Comparison of ENCODE assay signal across 15 cellular contexts in the genomic region with DNA sequence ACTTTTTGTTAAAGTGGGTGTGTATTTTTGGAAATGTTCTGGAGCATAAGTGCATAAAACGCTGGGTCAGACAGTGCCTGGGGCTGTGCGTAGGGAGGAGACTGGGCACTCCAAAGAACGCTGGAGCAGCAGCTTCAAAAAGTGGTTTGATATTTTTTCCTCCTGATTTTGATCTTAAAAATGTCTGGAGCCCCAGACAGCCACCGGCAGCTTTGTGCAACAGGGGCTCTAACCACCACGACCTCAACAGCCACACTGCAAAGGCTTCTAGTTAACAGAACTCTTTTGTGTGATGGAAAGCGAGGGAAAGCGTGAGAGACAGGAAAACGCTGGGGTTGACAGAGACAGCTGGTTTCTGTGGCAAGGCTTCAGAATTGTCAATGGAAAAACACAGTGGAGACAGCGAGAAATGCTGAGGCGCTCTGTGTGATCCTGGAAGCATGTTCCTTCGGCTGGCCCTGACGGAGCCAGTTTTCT.
DNase-seq lines count a peak whose midpoint lies in the region; ATAC-seq, FAIRE-seq and TF ChIP-seq lines count a peak whose summit lies in the region.
"Had no signal": no experiment of that assay in that cellular context is flagged by ENCODE, and none has a peak within 500 bp of the region (broad histone marks: within the 10 kb centered on the region; RNA-seq: fewer than 3 reads in every experiment).

No MANE protein-coding gene starts in this region.

- H3K36me3 ChIP-seq in BE2C (no peaks in the 10 kb centered on the region), astrocyte (ENCODE audit: insufficient read depth, low read length) (no peaks in the 10 kb centered on the region), left ventricle myocardium inferior (no peaks in the 10 kb centered on the region), neural progenitor cell (no peaks in the 10 kb centered on the region)

- intact Hi-C loops in left ventricle myocardium inferior (cut with micrococcal nuclease): no loop called here
- intact Hi-C loops in left colon (cut with DNase I, micrococcal nuclease): no loop called here

- H3K9ac ChIP-seq in astrocyte (ENCODE audit: low read length) (no peak overlapping the region), neural progenitor cell (no peak overlapping the region)

- H3K4me1 ChIP-seq in BE2C: peaks cover 40% of the 10 kb centered on the region
- no peaks in the 10 kb centered on the region for H3K4me1 ChIP-seq in astrocyte (ENCODE audit: insufficient read depth, low read length)
- H3K4me1 ChIP-seq in left ventricle myocardium inferior: no peaks in the 10 kb centered on the region
- no peaks in the 10 kb centered on the region for H3K4me1 ChIP-seq in neural progenitor cell

- ATAC-seq in GM18873 (IDR thresholded peaks at IDR 0.05; ENCODE audit: low FRiP score, unreplicated experiment) (no peak), HG03520 (IDR thresholded peaks at IDR 0.05; ENCODE audit: unreplicated experiment) (no peak), left colon (no peak)
- ATAC-seq: activated T-cell treated with anti-CD3 and anti-CD28 coated beads, Interleukin-2, amount 50 U/mL, for 72 hours had no signal

- H3K79me2 ChIP-seq in astrocyte (ENCODE audit: insufficient read depth, low read length) (no peaks in the 10 kb centered on the region), neural progenitor cell (ENCODE audit: low read depth) (no peaks in the 10 kb centered on the region)

- peak overlapping the region; percentile 34 for H3K4me3 ChIP-seq in BE2C (ENCODE audit: low read depth, low read length)
- no peak overlapping the region for H3K4me3 ChIP-seq in astrocyte (ENCODE audit: insufficient read depth, low read depth, low read length)
- H3K4me3 ChIP-seq in left ventricle myocardium inferior: peak overlapping the region; percentile 24
- H3K4me3 ChIP-seq in neural progenitor cell: no peak overlapping the region

- H3K4me3 Mint-ChIP-seq in astrocyte (ENCODE audit: unreplicated experiment): no peak overlapping the region
- no peak overlapping the region for H3K4me3 Mint-ChIP-seq in neural progenitor cell
- H3K4me3 Mint-ChIP-seq: activated T-cell treated with anti-CD3 and anti-CD28 coated beads, Interleukin-2, amount 50 U/mL, for 72 hours had no signal

- H3K27ac Mint-ChIP-seq in astrocyte (ENCODE audit: unreplicated experiment) (no peak overlapping the region), neural progenitor cell (no peak overlapping the region)
- H3K27ac Mint-ChIP-seq: activated T-cell treated with anti-CD3 and anti-CD28 coated beads, Interleukin-2, amount 50 U/mL, for 72 hours had no signal

- H3K36me3 Mint-ChIP-seq in astrocyte (ENCODE audit: low read depth, unreplicated experiment) (no peaks in the 10 kb centered on the region), neural progenitor cell (no peaks in the 10 kb centered on the region)

- H3K4me2 ChIP-seq in astrocyte (ENCODE audit: low read length) (peak overlapping the region; percentile 11), neural progenitor cell (no peak overlapping the region)

- H3K27me3 ChIP-seq in BE2C (no peaks in the 10 kb centered on the region), astrocyte (ENCODE audit: insufficient read depth, low read length) (no peaks in the 10 kb centered on the region), left ventricle myocardium inferior (ENCODE audit: low read depth) (peaks cover 26% of the 10 kb centered on the region), neural progenitor cell (no peaks in the 10 kb centered on the region)

- H3F3A ChIP-seq in neural progenitor cell (ENCODE audit: low read depth): no peaks in the 10 kb centered on the region

- no peak overlapping the region for H2AFZ ChIP-seq in astrocyte (ENCODE audit: low read depth, low read length)
- H2AFZ ChIP-seq in neural progenitor cell (replicated peaks): peak overlapping the region; percentile 93

- peak; percentile 58 for DNase-seq in BE2C
- no peak for DNase-seq in astrocyte (ENCODE audit: low read depth)
- no peak for DNase-seq in left ventricle myocardium inferior
- DNase-seq in neural progenitor cell (ENCODE audit: low spot score): no peak
- no peak for DNase-seq in NCI-H187 (lab: John Stamatoyannopoulos, UW)
- no peak for DNase-seq in left colon
- DNase-seq: activated CD4-positive, alpha-beta T cell treated with anti-CD3 and anti-CD28 coated beads, Interleukin-2, amount 50 U/mL, for 4 hours; activated T-cell treated with anti-CD3 and anti-CD28 coated beads, Interleukin-2, amount 50 U/mL, for 72 hours; IMR-90; NCI-H1105; stimulated activated CD4-positive, alpha-beta T cell treated with anti-CD3 and anti-CD28 coated beads, Interleukin-4, amount 100 ng/mL, for 1 hour had no signal

- H3K27ac ChIP-seq in astrocyte (ENCODE audit: low read depth, low read length) (no peak overlapping the region), left ventricle myocardium inferior (replicated peaks) (peak overlapping the region; percentile 42), neural progenitor cell (no peak overlapping the region)

- H3K9me3 Mint-ChIP-seq in astrocyte (ENCODE audit: unreplicated experiment): no peaks in the 10 kb centered on the region
- no peaks in the 10 kb centered on the region for H3K9me3 Mint-ChIP-seq in neural progenitor cell

- H3K27me3 Mint-ChIP-seq in astrocyte (ENCODE audit: low read depth, unreplicated experiment): no peaks in the 10 kb centered on the region
- H3K27me3 Mint-ChIP-seq in neural progenitor cell (ENCODE audit: insufficient read depth, low read depth): peaks cover 6% of the 10 kb centered on the region

- H3K9me3 ChIP-seq in BE2C (no peaks in the 10 kb centered on the region), astrocyte (ENCODE audit: insufficient read depth, low read depth, low read length) (no peaks in the 10 kb centered on the region), left ventricle myocardium inferior (replicated peaks) (peaks cover 14% of the 10 kb centered on the region), neural progenitor cell (ENCODE audit: low read depth) (no peaks in the 10 kb centered on the region)

- peaks cover 9% of the 10 kb centered on the region for H3K4me1 Mint-ChIP-seq in astrocyte (ENCODE audit: low read depth, unreplicated experiment)
- H3K4me1 Mint-ChIP-seq in neural progenitor cell: no peaks in the 10 kb centered on the region

- TF ChIP-seq CTCF in BE2C (IDR thresholded peaks at IDR 0.05; ENCODE audit: low read depth, low read length): no peak
- TF ChIP-seq CTCF in astrocyte (IDR thresholded peaks at IDR 0.05; ENCODE audit: insufficient read depth, low read depth, low read length): no peak
- no peak for TF ChIP-seq CTCF in left ventricle myocardium inferior (IDR thresholded peaks at IDR 0.05; ENCODE audit: borderline replicate concordance)
- TF ChIP-seq CTCF in neural progenitor cell (IDR thresholded peaks at IDR 0.05): no peak

- H4K20me1 ChIP-seq in astrocyte (ENCODE audit: insufficient read depth, low read length) (no peaks in the 10 kb centered on the region), neural progenitor cell (ENCODE audit: low read depth) (no peaks in the 10 kb centered on the region)

- FAIRE-seq in astrocyte (lab: Jason Lieb, UNC): no peak
- FAIRE-seq: D721Med, TTC549 had no signal

Comparison
In these comparisons a context has a peak if more than half of its experiments do, and no peak if none do; other contexts are left out.
1. H3K4me3 ChIP-seq: peak in BE2C (single experiment) and left ventricle myocardium inferior (single experiment); none in astrocyte (single experiment) and neural progenitor cell (single experiment).